In genomic region chr18:35458677-35459441, GRCh38 we compare ENCODE assay signal across 1 cellular context.
TF ChIP-seq lines count a peak whose summit lies in the region.

No MANE protein-coding gene starts in this region.

TF ChIP-seq in HepG2, 621 proteins besides CTCF, POLR2A, EP300 and RAD21 (continued from another document and continues in another):
- TF ChIP-seq HDAC6 (IDR thresholded peaks at IDR 0.05; ENCODE audit: low read depth, low read length) (no peak), STAG1 (CRISPR knock-in tag; IDR thresholded peaks at IDR 0.05) (peak; percentile 19; the same call in 1 of the 2 replicates), TMF1 (CRISPR knock-in tag; IDR thresholded peaks at IDR 0.05; ENCODE audit: low read depth) (no peak), ZNF616 (CRISPR knock-in tag; IDR thresholded peaks at IDR 0.05; ENCODE audit: low read depth) (no peak), AKNA (CRISPR knock-in tag; IDR thresholded peaks at IDR 0.05; ENCODE audit: borderline replicate concordance) (no peak), ZNF704 (CRISPR knock-in tag; IDR thresholded peaks at IDR 0.05; ENCODE audit: borderline replicate concordance) (no peak), SIX1 (CRISPR knock-in tag; IDR thresholded peaks at IDR 0.05; ENCODE audit: borderline replicate concordance) (no peak), PAX8 (CRISPR knock-in tag; IDR thresholded peaks at IDR 0.05; ENCODE audit: borderline replicate concordance) (no peak), ZNF160 (CRISPR knock-in tag; IDR thresholded peaks at IDR 0.05) (no peak), ZMYM2 (CRISPR knock-in tag; IDR thresholded peaks at IDR 0.05) (no peak), ZFP1 (CRISPR knock-in tag; IDR thresholded peaks at IDR 0.05) (no peak), BCL3 (CRISPR knock-in tag; IDR thresholded peaks at IDR 0.05) (no peak), ELF4 (CRISPR knock-in tag; IDR thresholded peaks at IDR 0.05; ENCODE audit: borderline replicate concordance) (no peak), NFIC (IDR thresholded peaks at IDR 0.05; ENCODE audit: low read length) (no peak), TEAD3 (CRISPR knock-in tag; optimal IDR thresholded peaks at IDR 0.05; ENCODE audit: borderline replicate concordance) (peak; percentile 99), ZNF264 (CRISPR knock-in tag; IDR thresholded peaks at IDR 0.05) (no peak), TBL1XR1 (IDR thresholded peaks at IDR 0.05; ENCODE audit: borderline replicate concordance, low read length, partially characterized antibody) (no peak), SRY (CRISPR knock-in tag; IDR thresholded peaks at IDR 0.05) (no peak), RFX1 (IDR thresholded peaks at IDR 0.05) (no peak), KDM4B (CRISPR knock-in tag; IDR thresholded peaks at IDR 0.05) (no peak), GMEB2 (CRISPR knock-in tag; IDR thresholded peaks at IDR 0.05; ENCODE audit: low read depth) (no peak), ZNF441 (CRISPR knock-in tag; IDR thresholded peaks at IDR 0.05; ENCODE audit: borderline replicate concordance) (0 out of 2 replicates have a peak, but pooled peaks have one; percentile 38), CBX1 (IDR thresholded peaks at IDR 0.05; ENCODE audit: low read depth) (no peak), RAD51 (IDR thresholded peaks at IDR 0.05; ENCODE audit: borderline replicate concordance) (no peak), MTERF4 (CRISPR knock-in tag; IDR thresholded peaks at IDR 0.05) (no peak), RARG (CRISPR knock-in tag; IDR thresholded peaks at IDR 0.05; ENCODE audit: low read depth) (no peak), TRIM22 (IDR thresholded peaks at IDR 0.05) (no peak), ATF7 (IDR thresholded peaks at IDR 0.05) (no peak), ATF7 (CRISPR knock-in tag; IDR thresholded peaks at IDR 0.05) (peak; percentile 87), SSRP1 (CRISPR knock-in tag; IDR thresholded peaks at IDR 0.05) (no peak), SMYD3 (CRISPR knock-in tag; IDR thresholded peaks at IDR 0.05) (no peak), DDIT3 (CRISPR knock-in tag; IDR thresholded peaks at IDR 0.05) (no peak), HHEX (CRISPR knock-in tag; IDR thresholded peaks at IDR 0.05) (no peak), ZFAT (CRISPR knock-in tag; conservative IDR thresholded peaks at IDR 0.05) (no peak), TCF7 (IDR thresholded peaks at IDR 0.05; ENCODE audit: low read depth) (no peak), THAP7 (CRISPR knock-in tag; IDR thresholded peaks at IDR 0.05) (no peak), REPIN1 (CRISPR knock-in tag; IDR thresholded peaks at IDR 0.05; ENCODE audit: borderline replicate concordance, low read depth) (no peak), ZNF337 (CRISPR knock-in tag; IDR thresholded peaks at IDR 0.05; ENCODE audit: borderline replicate concordance, low read depth) (no peak), REXO4 (CRISPR knock-in tag; IDR thresholded peaks at IDR 0.05; ENCODE audit: borderline replicate concordance) (no peak), ZBTB7A (CRISPR knock-in tag; IDR thresholded peaks at IDR 0.05) (no peak), ZNF3 (CRISPR knock-in tag; IDR thresholded peaks at IDR 0.05) (no peak), KDM1A (CRISPR knock-in tag; IDR thresholded peaks at IDR 0.05) (peak; percentile 85), REST (IDR thresholded peaks at IDR 0.05; ENCODE audit: borderline replicate concordance in 1 of 2, low read depth in 1 of 2, low read length in 2 of 2) (no peak), HDAC1 (CRISPR knock-in tag; IDR thresholded peaks at IDR 0.05) (peak; percentile 88), ZNF549 (CRISPR knock-in tag; IDR thresholded peaks at IDR 0.05) (no peak), NFYB (CRISPR knock-in tag; IDR thresholded peaks at IDR 0.05) (no peak), FOXA3 (CRISPR knock-in tag; IDR thresholded peaks at IDR 0.05) (peak; percentile 52; the same call in 1 of the 2 replicates), HOXA5 (CRISPR knock-in tag; IDR thresholded peaks at IDR 0.05) (no peak), ZNF432 (CRISPR knock-in tag; IDR thresholded peaks at IDR 0.05; ENCODE audit: borderline replicate concordance) (no peak), AGO2 (optimal IDR thresholded peaks at IDR 0.05; ENCODE audit: low read depth, low read length) (no peak), MEIS2 (CRISPR knock-in tag; IDR thresholded peaks at IDR 0.05) (no peak), ATAD3A (CRISPR knock-in tag; IDR thresholded peaks at IDR 0.05) (no peak), MXI1 (IDR thresholded peaks at IDR 0.05; ENCODE audit: borderline replicate concordance, low read depth, low read length) (no peak), SMC3 (IDR thresholded peaks at IDR 0.05; ENCODE audit: low read length) (no peak), ZNF572 (CRISPR knock-in tag; IDR thresholded peaks at IDR 0.05) (peak; percentile 69; the same call in 1 of the 2 replicates), ZNF292 (CRISPR knock-in tag; IDR thresholded peaks at IDR 0.05; ENCODE audit: borderline replicate concordance, low read depth) (peak; percentile 97), ATF2 (CRISPR knock-in tag; IDR thresholded peaks at IDR 0.05) (peak; percentile 63; the same call in 1 of the 2 replicates), ZNF879 (CRISPR knock-in tag; IDR thresholded peaks at IDR 0.05) (no peak), FOXK2 (IDR thresholded peaks at IDR 0.05) (no peak)
